Comparison of ENCODE assay signal across 10 cellular contexts in the genomic region with DNA sequence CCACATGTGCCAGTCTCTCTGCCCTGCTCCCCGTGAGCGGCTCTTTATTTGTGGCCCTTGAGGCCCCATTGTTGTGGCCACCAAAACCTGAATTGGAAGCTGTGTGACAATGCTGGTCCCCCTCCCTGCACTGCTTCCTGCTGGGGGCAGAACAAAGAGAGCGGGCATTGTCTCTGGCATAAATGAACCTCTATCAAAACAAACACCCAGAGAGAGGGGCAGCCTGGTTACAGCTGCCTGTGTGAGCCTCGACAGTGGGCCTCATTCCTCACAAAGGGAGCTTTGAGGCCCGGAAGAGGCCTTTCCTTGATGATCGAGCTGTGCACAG.
DNase-seq lines count a peak whose midpoint lies in the region; ATAC-seq, FAIRE-seq and TF ChIP-seq lines count a peak whose summit lies in the region.
"Had no signal": no experiment of that assay in that cellular context is flagged by ENCODE, and none has a peak within 500 bp of the region (broad histone marks: within the 10 kb centered on the region; RNA-seq: fewer than 3 reads in every experiment).

No MANE protein-coding gene starts in this region.

- no peak overlapping the region for H3K4me3 ChIP-seq in pancreas

- H3K27ac ChIP-seq in pancreas: peak overlapping the region in 3 of 4 donors; percentile 51 to 69 (median 66)

- H3K36me3 Mint-ChIP-seq in endothelial cell (ENCODE audit: low read depth, unreplicated experiment): peaks cover 11% of the 10 kb centered on the region
- H3K36me3 Mint-ChIP-seq: natural killer cell had no signal

- H3K36me3 ChIP-seq in pancreas: no peaks in the 10 kb centered on the region

- H3K4me1 ChIP-seq in pancreas: peaks cover 36 to 47% (median 46%) of the 10 kb centered on the region in 3 donors

- peaks cover 82% of the 10 kb centered on the region for H3K4me1 Mint-ChIP-seq in endothelial cell (ENCODE audit: unreplicated experiment)

- no peaks in the 10 kb centered on the region for H3K27me3 ChIP-seq in pancreas

- 74% methylated on average over 6 of the region's 6 CpGs for WGBS in pancreas, 2 donors

- no peaks in the 10 kb centered on the region for H3K9me3 Mint-ChIP-seq in endothelial cell (ENCODE audit: unreplicated experiment)
- H3K9me3 Mint-ChIP-seq: natural killer cell had no signal

- ATAC-seq in pancreas (no peak), GM19023 (IDR thresholded peaks at IDR 0.05; ENCODE audit: unreplicated experiment) (no peak)

- DNase-seq in DMS53 treated with DMSO at 0.1 percent for 48 hours (lab: John Stamatoyannopoulos, UW; ENCODE audit: unreplicated experiment) (peak; percentile 21), NCI-H748 (lab: John Stamatoyannopoulos, UW; ENCODE audit: unreplicated experiment) (peak; percentile 87), endothelial cell (ENCODE audit: low spot score) (peak; percentile 32), pancreas (no peak), cerebellar nuclear complex (lab: John Stamatoyannopoulos, UW) (no peak), NK-92 (lab: John Stamatoyannopoulos, UW; ENCODE audit: unreplicated experiment) (no peak), HT-29 (ENCODE audit: low spot score) (no peak)
- DNase-seq: natural killer cell had no signal

- H3K27ac Mint-ChIP-seq in endothelial cell (ENCODE audit: unreplicated experiment): peak overlapping the region; percentile 99

- no peak for FAIRE-seq in pancreas (lab: Jason Lieb, UNC)
- FAIRE-seq: GM12891 had no signal

- intact Hi-C loops in pancreas (cut with DNase I): no loop called here

- TF ChIP-seq CTCF in endothelial cell (IDR thresholded peaks at IDR 0.05; ENCODE audit: unreplicated experiment) (no peak), pancreas (IDR thresholded peaks at IDR 0.05) (no peak)

- peaks cover 19% of the 10 kb centered on the region for H3K27me3 Mint-ChIP-seq in endothelial cell (ENCODE audit: unreplicated experiment)

- H3K9me3 ChIP-seq in pancreas: no peaks in the 10 kb centered on the region

- peak overlapping the region; percentile 80 for H3K4me3 Mint-ChIP-seq in endothelial cell (ENCODE audit: unreplicated experiment)
- H3K4me3 Mint-ChIP-seq: natural killer cell had no signal

Comparison
In these comparisons a context has a peak if more than half of its experiments do, and no peak if none do; other contexts are left out.
1. DNase-seq: peak in DMS53 treated with DMSO at 0.1 percent for 48 hours (single experiment), NCI-H748 (single experiment) and endothelial cell (single experiment); none in pancreas (0 of 6), cerebellar nuclear complex (0 of 2), NK-92 (single experiment) and HT-29 (single experiment).